In the genomic region with DNA sequence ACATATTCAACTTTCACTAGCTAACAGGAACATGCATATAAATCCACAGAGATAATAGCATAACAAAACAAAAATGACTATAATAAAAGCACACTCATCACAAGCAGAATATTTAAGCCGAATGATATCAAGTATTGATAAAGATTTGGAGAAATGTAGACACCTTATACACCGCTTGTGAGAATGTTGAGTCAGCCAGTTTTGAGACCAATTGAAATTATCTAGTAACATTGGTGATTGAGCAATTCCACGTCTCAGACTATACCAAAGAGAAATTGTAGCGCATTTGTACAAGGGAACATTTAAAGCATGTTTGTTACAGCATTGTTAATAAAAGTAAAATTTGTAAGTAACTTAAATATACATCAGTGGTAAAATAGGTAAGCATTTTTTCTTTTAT, we compare ENCODE assay signal across 28 cellular contexts.
"Had no signal": no experiment of that assay in that cellular context is flagged by ENCODE, and none has a peak within 500 bp of the region (broad histone marks: within the 10 kb centered on the region; RNA-seq: fewer than 3 reads in every experiment).

No MANE protein-coding gene starts in this region.

- FAIRE-seq: colon, endometrium, frontal cortex had no signal

- H3K4me1 ChIP-seq: colonic mucosa, esophagus squamous epithelium, gastrocnemius medialis, heart left ventricle had no signal

- H2AFZ ChIP-seq: hepatocyte had no signal

- H3K27ac ChIP-seq: colonic mucosa, coronary artery, dorsolateral prefrontal cortex, epithelial cell of prostate, esophagus muscularis mucosa, esophagus squamous epithelium, foreskin keratinocyte, gastrocnemius medialis, gastroesophageal sphincter, heart left ventricle, heart right ventricle, hepatocyte had no signal

- H3K79me2 ChIP-seq: hepatocyte had no signal

- H3K4me3 ChIP-seq: colonic mucosa, coronary artery, dorsolateral prefrontal cortex, esophagus muscularis mucosa, esophagus squamous epithelium, gastrocnemius medialis, gastroesophageal sphincter, heart left ventricle, heart right ventricle, hepatocyte had no signal

- H3K4me2 ChIP-seq: hepatocyte had no signal

- ATAC-seq: effector memory CD8-positive, alpha-beta T cell; esophagus mucosa; foreskin keratinocyte; gastrocnemius medialis; gastroesophageal sphincter; heart left ventricle; heart right ventricle had no signal

- H3K36me3 ChIP-seq: colonic mucosa, esophagus muscularis mucosa, esophagus squamous epithelium, gastrocnemius medialis, gastroesophageal sphincter, heart left ventricle, heart right ventricle had no signal

- DNase-seq: colonic mucosa; cortex of kidney; dermis blood vessel endothelial cell; dorsolateral prefrontal cortex; effector CD4-positive, alpha-beta T cell; effector CD8-positive, alpha-beta T cell; effector memory CD4-positive, alpha-beta T cell; effector memory CD8-positive, alpha-beta T cell; endodermal cell; erythroblast; esophagus squamous epithelium; foreskin fibroblast; foreskin keratinocyte; foreskin melanocyte; gastrocnemius medialis; glutamatergic neuron; head of caudate nucleus; heart left ventricle; heart right ventricle had no signal

- H3K9me3 ChIP-seq: colonic mucosa, esophagus muscularis mucosa, esophagus squamous epithelium, gastrocnemius medialis, gastroesophageal sphincter, heart left ventricle, heart right ventricle had no signal

- H3K27me3 ChIP-seq: colonic mucosa, dorsolateral prefrontal cortex, esophagus muscularis mucosa, esophagus squamous epithelium, foreskin keratinocyte, gastrocnemius medialis, gastroesophageal sphincter, heart left ventricle, heart right ventricle, hepatocyte had no signal
